1 cellular context compared by ENCODE assay signal in the genomic region with DNA sequence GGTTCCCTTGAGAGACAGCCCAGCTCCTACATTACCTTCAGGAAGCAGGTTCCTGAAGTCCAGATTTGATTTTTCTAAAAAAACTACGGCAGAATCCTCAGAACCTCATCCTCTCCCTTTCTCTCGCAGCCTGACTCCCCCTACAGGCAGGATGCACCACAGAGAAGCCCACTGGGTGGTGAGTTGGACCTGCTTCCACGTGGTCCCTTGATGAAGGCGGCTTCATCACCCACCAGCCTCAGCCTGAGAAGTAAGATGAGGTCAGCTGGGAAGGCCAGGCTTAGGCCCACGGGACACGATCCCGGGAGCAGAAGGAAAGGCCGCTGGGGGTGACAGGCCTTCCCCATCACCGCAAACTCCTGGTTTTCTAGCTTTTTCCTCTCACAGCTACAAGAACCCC.
TF ChIP-seq lines count a peak whose summit lies in the region.

No MANE protein-coding gene starts in this region.

TF ChIP-seq in HCT116, 20 proteins besides CTCF, POLR2A, EP300 and RAD21 (continued from another document):
- TF ChIP-seq EGR1 (IDR thresholded peaks at IDR 0.05; ENCODE audit: low read depth), result no peak
- TF ChIP-seq JUND (IDR thresholded peaks at IDR 0.05), result no peak
- no peak for TF ChIP-seq FOSL1 (IDR thresholded peaks at IDR 0.05; ENCODE audit: low read depth)
- TF ChIP-seq ZFX (IDR thresholded peaks at IDR 0.05), result no peak
- no peak for TF ChIP-seq ZNF274 (IDR thresholded peaks at IDR 0.05; ENCODE audit: low read depth, low read length)
- TF ChIP-seq, protein P1, sequence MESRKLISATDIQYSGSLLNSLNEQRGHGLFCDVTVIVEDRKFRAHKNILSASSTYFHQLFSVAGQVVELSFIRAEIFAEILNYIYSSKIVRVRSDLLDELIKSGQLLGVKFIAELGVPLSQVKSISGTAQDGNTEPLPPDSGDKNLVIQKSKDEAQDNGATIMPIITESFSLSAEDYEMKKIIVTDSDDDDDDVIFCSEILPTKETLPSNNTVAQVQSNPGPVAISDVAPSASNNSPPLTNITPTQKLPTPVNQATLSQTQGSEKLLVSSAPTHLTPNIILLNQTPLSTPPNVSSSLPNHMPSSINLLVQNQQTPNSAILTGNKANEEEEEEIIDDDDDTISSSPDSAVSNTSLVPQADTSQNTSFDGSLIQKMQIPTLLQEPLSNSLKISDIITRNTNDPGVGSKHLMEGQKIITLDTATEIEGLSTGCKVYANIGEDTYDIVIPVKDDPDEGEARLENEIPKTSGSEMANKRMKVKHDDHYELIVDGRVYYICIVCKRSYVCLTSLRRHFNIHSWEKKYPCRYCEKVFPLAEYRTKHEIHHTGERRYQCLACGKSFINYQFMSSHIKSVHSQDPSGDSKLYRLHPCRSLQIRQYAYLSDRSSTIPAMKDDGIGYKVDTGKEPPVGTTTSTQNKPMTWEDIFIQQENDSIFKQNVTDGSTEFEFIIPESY (IDR thresholded peaks at IDR 0.05; ENCODE audit: extremely low read depth, insufficient replicate concordance, low read length), result no peak
- TF ChIP-seq YY1 (IDR thresholded peaks at IDR 0.05; ENCODE audit: extremely low read depth, insufficient replicate concordance, low read depth, low read length), result no peak
- TF ChIP-seq, protein P2, sequence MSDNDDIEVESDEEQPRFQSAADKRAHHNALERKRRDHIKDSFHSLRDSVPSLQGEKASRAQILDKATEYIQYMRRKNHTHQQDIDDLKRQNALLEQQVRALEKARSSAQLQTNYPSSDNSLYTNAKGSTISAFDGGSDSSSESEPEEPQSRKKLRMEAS (IDR thresholded peaks at IDR 0.05), result no peak
- no peak for TF ChIP-seq SRF (IDR thresholded peaks at IDR 0.05; ENCODE audit: low read depth)
- no peak for TF ChIP-seq TCF7L2 (IDR thresholded peaks at IDR 0.05; ENCODE audit: borderline replicate concordance, extremely low read depth, insufficient read depth, insufficient read length)
- TF ChIP-seq EZH2phosphoT487 (IDR thresholded peaks at IDR 0.05; ENCODE audit: borderline replicate concordance), result no peak
- TF ChIP-seq EZH2 (IDR thresholded peaks at IDR 0.05), result no peak
- TF ChIP-seq CEBPB (IDR thresholded peaks at IDR 0.05; ENCODE audit: low read depth), result no peak
